23 cellular contexts compared by ENCODE assay signal in the genomic region with DNA sequence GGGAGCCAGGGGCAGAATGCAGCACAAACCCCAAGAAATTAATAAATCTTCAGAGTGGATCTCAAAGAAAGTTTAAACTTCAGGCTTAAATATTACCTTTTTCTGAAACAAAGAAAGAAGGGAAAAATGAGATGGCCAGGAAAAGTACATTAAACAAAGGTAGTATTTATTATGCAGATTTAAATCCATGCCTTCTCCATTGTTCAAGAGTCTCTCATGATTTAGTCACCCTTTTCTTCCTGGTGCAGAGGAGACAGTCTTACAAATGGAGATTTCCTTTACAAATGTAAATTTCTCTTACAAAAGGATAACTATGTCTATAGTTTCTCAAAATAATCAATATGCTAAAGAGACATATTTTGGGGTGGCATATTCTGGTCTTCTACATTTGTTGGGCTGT. TPM values are rescaled to one million over a fixed set of nuclear protein-coding genes. Genes with fewer than 3 reads are reported as not detected.
DNase-seq lines count a peak whose midpoint lies in the region; ATAC-seq and TF ChIP-seq lines count a peak whose summit lies in the region.
"Had no signal": no experiment of that assay in that cellular context is flagged by ENCODE, and none has a peak within 500 bp of the region (broad histone marks: within the 10 kb centered on the region; RNA-seq: fewer than 3 reads in every experiment).

No MANE protein-coding gene starts in this region.

- no peak overlapping the region for H3K4me3 ChIP-seq in SK-N-SH (ENCODE audit: low read depth in 2 of 2, low read length in 1 of 2)
- no peak overlapping the region for H3K4me3 ChIP-seq in brain microvascular endothelial cell (ENCODE audit: low read depth, low read length)
- H3K4me3 ChIP-seq in vagina, result no peak overlapping the region
- H3K4me3 ChIP-seq: lower lobe of right lung, stomach had no signal

- no peak for TF ChIP-seq RAD21 in SK-N-SH (IDR thresholded peaks at IDR 0.05; ENCODE audit: low read length)

- H3K9me2 ChIP-seq in SK-N-SH, result no peaks in the 10 kb centered on the region

- in situ Hi-C loops in brain microvascular endothelial cell (cut with HindIII; ENCODE audit: low pct_ligation_motif_present, low sequenced_read_pairs), result no loop called here

- TF ChIP-seq CTCF in SK-N-SH (IDR thresholded peaks at IDR 0.05) (no peak), brain microvascular endothelial cell (IDR thresholded peaks at IDR 0.05; ENCODE audit: low read depth, low read length, missing control alignments) (no peak), vagina (IDR thresholded peaks at IDR 0.05) (no peak)

- H3K79me2 ChIP-seq in SK-N-SH (ENCODE audit: insufficient read depth), result no peaks in the 10 kb centered on the region

- H3K27ac ChIP-seq in SK-N-SH (ENCODE audit: low read depth in 2 of 2, low read length in 1 of 2) (peak overlapping the region in 1 of 2 experiments; percentile 38; a peak in 2 of 4 replicates), brain microvascular endothelial cell (peak overlapping the region; percentile 40), vagina (peak overlapping the region; percentile 0)
- H3K27ac ChIP-seq: 22Rv1, lower lobe of right lung, stomach had no signal

- intact Hi-C loops in vagina (cut with DNase I), result no loop called here

- peaks cover 8% of the 10 kb centered on the region for H3F3A ChIP-seq in SK-N-SH (replicated peaks; ENCODE audit: insufficient read depth)

- DNase-seq in SK-N-SH (no peak), brain microvascular endothelial cell (no peak), iPS-NIHi11 (ENCODE audit: low spot score) (peak; percentile 48), vagina (ENCODE audit: extremely low spot score in 2 of 2) (no peak), CD1c-positive myeloid dendritic cell (ENCODE audit: extremely low spot score) (no peak)
- DNase-seq: activated CD4-positive, CD25-positive, alpha-beta regulatory T cell treated with anti-CD3 and anti-CD28 coated beads, Interleukin-2, amount 50 U/mL, for 72 hours; activated CD8-positive, alpha-beta T cell treated with anti-CD3 and anti-CD28 coated beads for 36 hours; activated effector memory CD4-positive, alpha-beta T cell treated with anti-CD3 and anti-CD28 coated beads, Interleukin-2, amount 50 U/mL, for 16 hours; effector CD8-positive, alpha-beta T cell; hippocampal formation; kidney; lower lobe of right lung; NCI-H1092 treated with DMSO at 0.1 percent for 48 hours; NCI-H1930; NCI-H345; OCI-M1; Right ventricle myocardium superior; stomach had no signal

- H3K4me1 ChIP-seq in SK-N-SH (ENCODE audit: control insufficient read depth in 1 of 2, insufficient read depth in 2 of 2, low read depth in 1 of 2, low read length in 1 of 2), result peaks cover 0 to 16% of the 10 kb centered on the region in 2 experiments; a peak in 1 of 4 replicates
- no peaks in the 10 kb centered on the region for H3K4me1 ChIP-seq in vagina
- H3K4me1 ChIP-seq: lower lobe of right lung had no signal

- H3K9ac ChIP-seq in SK-N-SH, result no peak overlapping the region

- no peak overlapping the region for H3K4me2 ChIP-seq in SK-N-SH

- TF ChIP-seq POLR2A in vagina (IDR thresholded peaks at IDR 0.05), result no peak

- H3K9me3 ChIP-seq in SK-N-SH (no peaks in the 10 kb centered on the region), vagina (no peaks in the 10 kb centered on the region)
- H3K9me3 ChIP-seq: lower lobe of right lung, stomach had no signal

- H4K20me1 ChIP-seq in SK-N-SH (ENCODE audit: insufficient read depth), result no peaks in the 10 kb centered on the region

- TF ChIP-seq EP300 in SK-N-SH (IDR thresholded peaks at IDR 0.05; ENCODE audit: borderline replicate concordance in 1 of 2, low read depth in 1 of 2, low read length in 1 of 2), result no peak

- H3K36me3 ChIP-seq in SK-N-SH (replicated peaks in 1 of 2; ENCODE audit: control insufficient read depth in 1 of 2, insufficient read depth in 2 of 2, low read length in 1 of 2), result no peaks in the 10 kb centered on the region
- H3K36me3 ChIP-seq in brain microvascular endothelial cell (replicated peaks), result no peaks in the 10 kb centered on the region
- no peaks in the 10 kb centered on the region for H3K36me3 ChIP-seq in vagina
- H3K36me3 ChIP-seq: lower lobe of right lung, stomach had no signal

- CTCF ChIA-PET in SK-N-SH (lab: Yijun Ruan, JAX), result interaction anchor here (1.5 kb wide), 1 partner anchor 91 kb away, joined by 4 read pairs; no protein-coding TSS in a partner anchor

- POLR2A ChIA-PET in SK-N-SH (lab: Yijun Ruan, JAX), result no interaction called here

- H3K27me3 ChIP-seq in SK-N-SH (ENCODE audit: insufficient read depth) (no peaks in the 10 kb centered on the region), brain microvascular endothelial cell (replicated peaks) (no peaks in the 10 kb centered on the region), vagina (no peaks in the 10 kb centered on the region)
- H3K27me3 ChIP-seq: stomach had no signal

- H2AFZ ChIP-seq in SK-N-SH (ENCODE audit: low read depth), result peak overlapping the region; percentile 60; the same call in 1 of the 2 replicates

- ATAC-seq in SK-N-SH treated with all-trans-retinoic acid at 6 μM for 48 hours, result no peak
- ATAC-seq in HG03571 (IDR thresholded peaks at IDR 0.05; ENCODE audit: unreplicated experiment), result no peak
- ATAC-seq in GM18519 (IDR thresholded peaks at IDR 0.05; ENCODE audit: low FRiP score, unreplicated experiment), result no peak
- ATAC-seq: activated CD8-positive, alpha-beta T cell treated with anti-CD3 and anti-CD28 coated beads for 36 hours; esophagus mucosa; lower lobe of right lung had no signal

TF ChIP-seq in SK-N-SH, 30 proteins besides CTCF, POLR2A, EP300 and RAD21 (continues in another document):
- TF ChIP-seq ELF1 (IDR thresholded peaks at IDR 0.05) (no peak), NFIC (IDR thresholded peaks at IDR 0.05; ENCODE audit: borderline replicate concordance) (no peak), FOXM1 (IDR thresholded peaks at IDR 0.05; ENCODE audit: low read depth) (no peak), RFX5 (IDR thresholded peaks at IDR 0.05; ENCODE audit: low read length) (no peak), FOSL2 (IDR thresholded peaks at IDR 0.05; ENCODE audit: borderline replicate concordance, low read depth) (no peak), NRF1 (IDR thresholded peaks at IDR 0.05; ENCODE audit: low read depth, low read length) (no peak), TAF1 (IDR thresholded peaks at IDR 0.05; ENCODE audit: borderline replicate concordance, low read depth, low read length) (no peak), EZH2phosphoT487 (IDR thresholded peaks at IDR 0.05; ENCODE audit: borderline replicate concordance, low read depth) (no peak), MXI1 (IDR thresholded peaks at IDR 0.05; ENCODE audit: low read depth, low read length) (no peak), SMC3 (IDR thresholded peaks at IDR 0.05; ENCODE audit: low read depth, low read length) (no peak), YY1 (IDR thresholded peaks at IDR 0.05; ENCODE audit: low read depth) (no peak), CHD2 (IDR thresholded peaks at IDR 0.05; ENCODE audit: low read length, partially characterized antibody) (no peak), MEF2A (IDR thresholded peaks at IDR 0.05; ENCODE audit: borderline replicate concordance, low read depth) (no peak), POLR2AphosphoS5 (IDR thresholded peaks at IDR 0.05; ENCODE audit: low read depth, low read length) (no peak), TEAD4 (IDR thresholded peaks at IDR 0.05; ENCODE audit: borderline replicate concordance, insufficient read depth) (no peak)

TF ChIP-seq in SK-N-SH treated with all-trans-retinoic acid at 6 μM for 48 hours, 23 proteins besides CTCF, POLR2A, EP300 and RAD21 (continues in another document):
- TF ChIP-seq, protein P1, sequence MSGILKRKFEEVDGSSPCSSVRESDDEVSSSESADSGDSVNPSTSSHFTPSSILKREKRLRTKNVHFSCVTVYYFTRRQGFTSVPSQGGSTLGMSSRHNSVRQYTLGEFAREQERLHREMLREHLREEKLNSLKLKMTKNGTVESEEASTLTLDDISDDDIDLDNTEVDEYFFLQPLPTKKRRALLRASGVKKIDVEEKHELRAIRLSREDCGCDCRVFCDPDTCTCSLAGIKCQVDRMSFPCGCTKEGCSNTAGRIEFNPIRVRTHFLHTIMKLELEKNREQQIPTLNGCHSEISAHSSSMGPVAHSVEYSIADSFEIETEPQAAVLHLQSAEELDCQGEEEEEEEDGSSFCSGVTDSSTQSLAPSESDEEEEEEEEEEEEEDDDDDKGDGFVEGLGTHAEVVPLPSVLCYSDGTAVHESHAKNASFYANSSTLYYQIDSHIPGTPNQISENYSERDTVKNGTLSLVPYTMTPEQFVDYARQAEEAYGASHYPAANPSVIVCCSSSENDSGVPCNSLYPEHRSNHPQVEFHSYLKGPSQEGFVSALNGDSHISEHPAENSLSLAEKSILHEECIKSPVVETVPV (CRISPR knock-in tag; IDR thresholded peaks at IDR 0.05), result no peak
- TF ChIP-seq RARB (CRISPR knock-in tag; IDR thresholded peaks at IDR 0.05) (no peak), ZNF8 (CRISPR knock-in tag; IDR thresholded peaks at IDR 0.05) (no peak), ARNTL (CRISPR knock-in tag; IDR thresholded peaks at IDR 0.05; ENCODE audit: borderline replicate concordance, low read depth) (no peak), ISL1 (CRISPR knock-in tag; IDR thresholded peaks at IDR 0.05) (no peak), ZNF565 (CRISPR knock-in tag; conservative IDR thresholded peaks at IDR 0.05; ENCODE audit: low read depth) (no peak), CSDC2 (CRISPR knock-in tag; IDR thresholded peaks at IDR 0.05) (no peak), ESRRG (CRISPR knock-in tag; IDR thresholded peaks at IDR 0.05) (no peak), OSR1 (CRISPR knock-in tag; IDR thresholded peaks at IDR 0.05) (no peak)

RNA-seq across cellular contexts. Expression of a gene that starts 33.4 kb away (rescaled TPM):
- 16.2 and 17.3 TPM in 2 replicates for polyA plus RNA-seq in SK-N-SH (2012; rRNA removed)
- polyA plus RNA-seq in SK-N-SH (2012; cell fraction: cytosol; rRNA removed), result 22.0 and 24.3 TPM in 2 replicates
- polyA plus RNA-seq in SK-N-SH (2012; cell fraction: nucleus; rRNA removed), result 7.8 and 14.2 TPM in 2 replicates
- total RNA-seq in vagina, result 32.2 TPM
